Comparison of ENCODE assay signal across 7 cellular contexts in genomic region chrX:119237526-119238035, GRCh38. TPM values are rescaled to one million over a fixed set of nuclear protein-coding genes. Genes with fewer than 3 reads are reported as not detected.
A peak's percentile ranks its signal among the peaks of the same experiment; 100 is the strongest.
DNase-seq lines count a peak whose midpoint lies in the region; ATAC-seq and TF ChIP-seq lines count a peak whose summit lies in the region.

No MANE protein-coding gene starts in this region.

- H3K9me2 ChIP-seq in SU-DHL-6 (replicated peaks; ENCODE audit: insufficient read depth, low read length), result no peaks in the 10 kb centered on the region

- no peak for DNase-seq in H7

- H3K4me3 ChIP-seq in H7 (ENCODE audit: insufficient read depth, low read depth, low read length) (peak overlapping the region; percentile 82), SU-DHL-6 (ENCODE audit: insufficient read depth, low read length, poor library complexity, severe bottlenecking) (peak overlapping the region; percentile 80), gastroesophageal sphincter (peak overlapping the region; percentile 78 to 99), skeletal muscle tissue (ENCODE audit: low read length in 3 of 3) (peak overlapping the region; percentile 66 to 72 (median 69))

- no peaks in the 10 kb centered on the region for H3K9me3 ChIP-seq in SU-DHL-6 (ENCODE audit: insufficient read depth, low read length)
- no peaks in the 10 kb centered on the region for H3K9me3 ChIP-seq in gastroesophageal sphincter
- no peaks in the 10 kb centered on the region for H3K9me3 ChIP-seq in skeletal muscle tissue (ENCODE audit: control insufficient read depth in 3 of 3, low read length in 3 of 3)

- H3K27me3 ChIP-seq in H7 (ENCODE audit: control insufficient read depth, insufficient read depth, low read length) (no peaks in the 10 kb centered on the region), SU-DHL-6 (ENCODE audit: low read length) (no peaks in the 10 kb centered on the region), gastroesophageal sphincter (no peaks in the 10 kb centered on the region), skeletal muscle tissue (ENCODE audit: control insufficient read depth in 3 of 3, insufficient read depth in 3 of 3, low read length in 3 of 3) (peaks cover 0 to 2% (median 0%) of the 10 kb centered on the region in 3 donors)

- peak overlapping the region; percentile 64 for H3K4me2 ChIP-seq in SU-DHL-6 (ENCODE audit: low read depth, low read length, poor library complexity, severe bottlenecking)

- H3K36me3 ChIP-seq in H7 (replicated peaks; ENCODE audit: control insufficient read depth, insufficient read depth, low read length) (peaks cover 5% of the 10 kb centered on the region), SU-DHL-6 (ENCODE audit: low read length) (no peaks in the 10 kb centered on the region), gastroesophageal sphincter (peaks cover 0 to 13% of the 10 kb centered on the region in 2 donors), skeletal muscle tissue (ENCODE audit: control insufficient read depth in 3 of 3, insufficient read depth in 3 of 3, low read length in 3 of 3) (no peaks in the 10 kb centered on the region)

- no peaks in the 10 kb centered on the region for H3F3A ChIP-seq in SU-DHL-6 (ENCODE audit: insufficient read depth)

- peaks cover 25% of the 10 kb centered on the region for H3K79me2 ChIP-seq in SU-DHL-6 (ENCODE audit: insufficient read depth, low read length)

- no peaks in the 10 kb centered on the region for H4K20me1 ChIP-seq in SU-DHL-6 (ENCODE audit: low read depth, low read length)

- TF ChIP-seq EP300 in gastroesophageal sphincter (IDR thresholded peaks at IDR 0.05), result no peak

- TF ChIP-seq CTCF in SU-DHL-6 (IDR thresholded peaks at IDR 0.05; ENCODE audit: insufficient read depth, low read length, poor library complexity, severe bottlenecking), result no peak
- no peak for TF ChIP-seq CTCF in gastroesophageal sphincter (IDR thresholded peaks at IDR 0.05)

- H3K9ac ChIP-seq in SU-DHL-6 (ENCODE audit: low read length) (peak overlapping the region; percentile 84), skeletal muscle tissue (ENCODE audit: low read depth in 1 of 3, low read length in 3 of 3) (peak overlapping the region in 1 of 3 donors; percentile 63)

- H3K27ac ChIP-seq in SU-DHL-6 (ENCODE audit: low read depth, low read length) (no peak overlapping the region), gastroesophageal sphincter (peak overlapping the region in 2 of 4 donors; percentile 87 to 89), skeletal muscle tissue (ENCODE audit: low read depth, low read length) (peak overlapping the region; percentile 64)

- 15 to 25% methylated on average over 3 to 7 of the region's 7 CpGs for WGBS in gastroesophageal sphincter (ENCODE audit: low coverage in 1 of 2), 2 donors

- ATAC-seq in gastroesophageal sphincter (no peak), HG03571 (IDR thresholded peaks at IDR 0.05; ENCODE audit: unreplicated experiment) (no peak), HG03139 (IDR thresholded peaks at IDR 0.05; ENCODE audit: unreplicated experiment) (no peak), HG03520 (IDR thresholded peaks at IDR 0.05; ENCODE audit: unreplicated experiment) (no peak)

- no peak for TF ChIP-seq POLR2A in gastroesophageal sphincter (IDR thresholded peaks at IDR 0.05)

- H2AFZ ChIP-seq in SU-DHL-6 (ENCODE audit: low read depth, low read length, severe bottlenecking), result no peak overlapping the region

- H3K4me1 ChIP-seq in gastroesophageal sphincter (peaks cover 0 to 26% (median 0%) of the 10 kb centered on the region in 3 donors), skeletal muscle tissue (ENCODE audit: control insufficient read depth in 3 of 3, insufficient read depth in 3 of 3, low read length in 3 of 3) (peaks cover 0 to 5% (median 3%) of the 10 kb centered on the region in 3 donors)

RNA-seq across cellular contexts. Expression of gene PGRMC1, which starts 1.5 kb away (rescaled TPM):
- 247 and 254 TPM in 2 replicates for total RNA-seq in H7 (2014; rRNA removed; shearing (Covaris generic))
- total RNA-seq in gastroesophageal sphincter (100 to 1,000 TPM; 114 to 152 (median 139) TPM), skeletal muscle tissue (89.8 TPM)
